9 cellular contexts compared by ENCODE assay signal in genomic region chr1:21335750-21336168, GRCh38. TPM values are rescaled to one million over a fixed set of nuclear protein-coding genes. Genes with fewer than 3 reads are reported as not detected.
A peak's percentile ranks its signal among the peaks of the same experiment; 100 is the strongest.
DNase-seq lines count a peak whose midpoint lies in the region; ATAC-seq and TF ChIP-seq lines count a peak whose summit lies in the region.
"Had no signal": no experiment of that assay in that cellular context is flagged by ENCODE, and none has a peak within 500 bp of the region (broad histone marks: within the 10 kb centered on the region; RNA-seq: fewer than 3 reads in every experiment).

No MANE protein-coding gene starts in this region.

- no peaks in the 10 kb centered on the region for H3K9me2 ChIP-seq in GM23248 (ENCODE audit: insufficient read depth)

- peaks cover 11% of the 10 kb centered on the region for H3K36me3 Mint-ChIP-seq in central memory CD8-positive, alpha-beta T cell (ENCODE audit: insufficient read depth)

- peak overlapping the region; percentile 84; the same call in 1 of the 2 replicates for H3K9ac ChIP-seq in GM23248

- no peaks in the 10 kb centered on the region for H4K20me1 ChIP-seq in GM23248 (ENCODE audit: insufficient read depth)

- peak overlapping the region; percentile 88 for H3K4me2 ChIP-seq in GM23248 (ENCODE audit: unreplicated experiment)

- peaks cover 47% of the 10 kb centered on the region for H3K4me1 ChIP-seq in GM23248 (ENCODE audit: insufficient read depth)
- H3K4me1 ChIP-seq in gastrocnemius medialis = peaks cover 46 to 79% of the 10 kb centered on the region in 2 donors

- H3K4me3 ChIP-seq in GM23248 (no peak overlapping the region), gastrocnemius medialis (no peak overlapping the region)
- H3K4me3 ChIP-seq: HAP-1 had no signal

- no peak overlapping the region for H3K27ac Mint-ChIP-seq in central memory CD8-positive, alpha-beta T cell (ENCODE audit: low read depth)

- H3K4me3 Mint-ChIP-seq in central memory CD8-positive, alpha-beta T cell = peak overlapping the region; percentile 76

- H3K27ac ChIP-seq in GM23248 = no peak overlapping the region
- H3K27ac ChIP-seq in gastrocnemius medialis = peak overlapping the region; percentile 67 to 89 (median 76)

- no peak for TF ChIP-seq CTCF in gastrocnemius medialis (IDR thresholded peaks at IDR 0.05 in 4 of 5, conservative IDR thresholded peaks at IDR 0.05 in 1 of 5)

- no peaks in the 10 kb centered on the region for H3K27me3 ChIP-seq in GM23248 (replicated peaks; ENCODE audit: insufficient read depth)
- no peaks in the 10 kb centered on the region for H3K27me3 ChIP-seq in gastrocnemius medialis

- DNase-seq in GM23248 (no peak), NCI-H446 (lab: John Stamatoyannopoulos, UW) (peak; percentile 55 to 87), gastrocnemius medialis (no peak), OCI-M1 (lab: John Stamatoyannopoulos, UW) (no peak), GM03348 (ENCODE audit: low spot score) (no peak)
- DNase-seq in central memory CD8-positive, alpha-beta T cell (ENCODE audit: low spot score in 2 of 2) = no peak

- in situ Hi-C loops in GM23248 (cut with MboI) = no loop called here
- in situ Hi-C loops in gastrocnemius medialis (cut with MboI; ENCODE audit: low sequenced_read_pairs in 4 of 4) = no loop called here

- H3K9me3 Mint-ChIP-seq in central memory CD8-positive, alpha-beta T cell = no peaks in the 10 kb centered on the region

- intact Hi-C loops in gastrocnemius medialis (cut with DNase I; ENCODE audit: low total_unique reads) = no loop called here

- ATAC-seq in central memory CD8-positive, alpha-beta T cell (replicated peaks; ENCODE audit: extremely low read depth, poor library complexity, severe bottlenecking) = no peak
- ATAC-seq in gastrocnemius medialis (no peak), HG02642 (IDR thresholded peaks at IDR 0.05; ENCODE audit: poor library complexity, unreplicated experiment) (no peak), GM21367 (IDR thresholded peaks at IDR 0.05; ENCODE audit: unreplicated experiment) (no peak)

- 89 to 93% methylated on average over 3 of the region's 3 CpGs for WGBS in GM23248 (ENCODE audit: low coverage in 1 of 2, low lambda C conversion rate in 2 of 2, missing lambda C conversion rate in 2 of 2), 2 experiments

- H3K4me1 Mint-ChIP-seq in central memory CD8-positive, alpha-beta T cell = peaks cover 61% of the 10 kb centered on the region

- no peak for TF ChIP-seq POLR2A in gastrocnemius medialis (IDR thresholded peaks at IDR 0.05)

- H3K27me3 Mint-ChIP-seq in central memory CD8-positive, alpha-beta T cell = no peaks in the 10 kb centered on the region

- H3K36me3 ChIP-seq in GM23248 (ENCODE audit: low read depth) (no peaks in the 10 kb centered on the region), gastrocnemius medialis (no peaks in the 10 kb centered on the region)
- H3K36me3 ChIP-seq: HAP-1 had no signal

- H3K9me3 ChIP-seq in GM23248 (ENCODE audit: low read depth) (no peaks in the 10 kb centered on the region), gastrocnemius medialis (no peaks in the 10 kb centered on the region)
- H3K9me3 ChIP-seq: HAP-1 had no signal

- H3K79me2 ChIP-seq in GM23248 (ENCODE audit: insufficient read depth) = peaks cover 83% of the 10 kb centered on the region

- H3F3A ChIP-seq in GM23248 (ENCODE audit: insufficient read depth) = peaks cover 30% of the 10 kb centered on the region

- H2AFZ ChIP-seq in GM23248 = no peak overlapping the region

RNA-seq across cellular contexts. Expression of gene ECE1, which starts 45.5 kb away (rescaled TPM):
- total RNA-seq in GM23248 (2014; rRNA removed; shearing (Covaris generic)) = 100 and 124 TPM in 2 replicates
- 82.3 and 84.2 TPM in 2 replicates for polyA plus RNA-seq in GM23248 (2016; fragmentation: Nextera tagmentation; extraction: Ambion mirVana)
- 10 to 100 TPM; 17.1 to 39.9 (median 26.7) TPM for total RNA-seq in gastrocnemius medialis

Comparison
In these comparisons a context has a peak if more than half of its experiments do, and no peak if none do; other contexts are left out.
1. DNase-seq: peak in NCI-H446 (2 of 2); none in GM23248 (single experiment), central memory CD8-positive, alpha-beta T cell (0 of 2), gastrocnemius medialis (0 of 2), OCI-M1 (single experiment) and GM03348 (single experiment).